Comparison of ENCODE assay signal across 29 cellular contexts in genomic region chr7:116298055-116298454, GRCh38.
"Had no signal": no experiment of that assay in that cellular context is flagged by ENCODE, and none has a peak within 500 bp of the region (broad histone marks: within the 10 kb centered on the region; RNA-seq: fewer than 3 reads in every experiment).

No MANE protein-coding gene starts in this region.

- FAIRE-seq: urothelium cell line had no signal

- H3K27ac Mint-ChIP-seq: stimulated activated effector memory CD8-positive, alpha-beta T cell treated with anti-CD3 and anti-CD28 coated beads, Interleukin-12 subunit alpha, Interleukin-12 subunit beta, amount 100 ng/mL, for 72 hours; stimulated activated memory B cell treated with anti-CD40 and anti-IgM and Interleukin-4, amounts not matched to agents 10 μg/mL and 1 μg/mL and 100 μg/mL, for 72 hours; stimulated activated naive B cell treated with anti-CD40 and anti-IgM and Interleukin-4, amounts not matched to agents 10 μg/mL and 1 μg/mL and 100 μg/mL, for 72 hours; stimulated activated naive CD8-positive, alpha-beta T cell treated with anti-CD3 and anti-CD28 coated beads, Interleukin-15, amount 100 ng/mL, for 72 hours; stimulated activated naive CD8-positive, alpha-beta T cell treated with anti-CD3 and anti-CD28 coated beads, Interleukin-15, Interleukin-2, amounts not matched to agents 100 ng/mL and 50 ng/mL, for 24 hours; type B pancreatic cell had no signal

- H3K4me3 ChIP-seq: stomach, suprapubic skin, testis, thoracic aorta, thyroid gland, tibial artery, tibial nerve, transverse colon, upper lobe of left lung, upper lobe of right lung, uterus, vagina had no signal

- ATAC-seq: stimulated activated effector memory CD8-positive, alpha-beta T cell treated with anti-CD3 and anti-CD28 coated beads, Interleukin-12 subunit alpha, Interleukin-12 subunit beta, amount 100 ng/mL, for 72 hours; stimulated activated memory B cell treated with anti-CD40 and anti-IgM and Interleukin-4, amounts not matched to agents 10 μg/mL and 1 μg/mL and 100 μg/mL, for 72 hours; stimulated activated naive B cell treated with anti-CD40 and anti-IgM and Interleukin-4, amounts not matched to agents 10 μg/mL and 1 μg/mL and 100 μg/mL, for 72 hours; stimulated activated naive CD8-positive, alpha-beta T cell treated with anti-CD3 and anti-CD28 coated beads, Interleukin-15, amount 100 ng/mL, for 72 hours; stimulated activated naive CD8-positive, alpha-beta T cell treated with anti-CD3 and anti-CD28 coated beads, Interleukin-15, Interleukin-2, amounts not matched to agents 100 U/mL and 50 U/mL, for 24 hours; upper lobe of right lung had no signal

- H3K4me1 ChIP-seq: stomach, suprapubic skin, testis, thyroid gland, tibial artery, tibial nerve, transverse colon, upper lobe of left lung, upper lobe of right lung, uterus, vagina had no signal

- H3K27me3 ChIP-seq: stomach, suprapubic skin, testis, thyroid gland, tibial artery, tibial nerve, transverse colon, upper lobe of left lung, upper lobe of right lung, uterus, vagina had no signal

- H3K9me3 ChIP-seq: stomach, suprapubic skin, testis, thoracic aorta, thyroid gland, transverse colon, upper lobe of right lung, uterus, vagina had no signal

- H3K36me3 ChIP-seq: stomach, suprapubic skin, thoracic aorta, thyroid gland, tibial artery, transverse colon, upper lobe of left lung, upper lobe of right lung, uterus, vagina had no signal

- H3K4me3 Mint-ChIP-seq: stimulated activated effector memory CD8-positive, alpha-beta T cell treated with anti-CD3 and anti-CD28 coated beads, Interleukin-12 subunit alpha, Interleukin-12 subunit beta, amount 100 ng/mL, for 72 hours; stimulated activated memory B cell treated with anti-CD40 and anti-IgM and Interleukin-4, amounts not matched to agents 10 μg/mL and 1 μg/mL and 100 μg/mL, for 72 hours; stimulated activated naive B cell treated with anti-CD40 and anti-IgM and Interleukin-4, amounts not matched to agents 10 μg/mL and 1 μg/mL and 100 μg/mL, for 72 hours; stimulated activated naive CD8-positive, alpha-beta T cell treated with anti-CD3 and anti-CD28 coated beads, Interleukin-15, amount 100 ng/mL, for 72 hours; stimulated activated naive CD8-positive, alpha-beta T cell treated with anti-CD3 and anti-CD28 coated beads, Interleukin-15, Interleukin-2, amounts not matched to agents 100 ng/mL and 50 ng/mL, for 24 hours; type B pancreatic cell had no signal

- H3K4me1 Mint-ChIP-seq: stimulated activated effector memory CD8-positive, alpha-beta T cell treated with anti-CD3 and anti-CD28 coated beads, Interleukin-12 subunit alpha, Interleukin-12 subunit beta, amount 100 ng/mL, for 72 hours; stimulated activated memory B cell treated with anti-CD40 and anti-IgM and Interleukin-4, amounts not matched to agents 10 μg/mL and 1 μg/mL and 100 μg/mL, for 72 hours; stimulated activated naive B cell treated with anti-CD40 and anti-IgM and Interleukin-4, amounts not matched to agents 10 μg/mL and 1 μg/mL and 100 μg/mL, for 72 hours; stimulated activated naive CD8-positive, alpha-beta T cell treated with anti-CD3 and anti-CD28 coated beads, Interleukin-15, amount 100 ng/mL, for 72 hours had no signal

- DNase-seq: stimulated activated CD4-positive, alpha-beta T cell treated with anti-CD3 and anti-CD28 coated beads, Interleukin-2, amount 100 ng/mL, for 48 hours; stimulated activated CD4-positive, alpha-beta T cell treated with anti-CD3 and anti-CD28 coated beads, Interleukin-4, amount 100 ng/mL, for 1 hour; stimulated activated CD4-positive, alpha-beta T cell treated with anti-CD3 and anti-CD28 coated beads, Interleukin-4, amount 100 ng/mL, for 24 hours; stimulated activated CD4-positive, alpha-beta T cell treated with anti-CD3 and anti-CD28 coated beads, Interleukin-4, amount 100 ng/mL, for 4 hours; stimulated activated CD8-positive, alpha-beta memory T cell treated with anti-CD3 and anti-CD28 coated beads, Interleukin-4, amount 100 ng/mL, for 48 hours; stimulated activated naive B cell treated with anti-CD40 and anti-IgM and Interleukin-4, amounts not matched to agents 10 μg/mL and 1 μg/mL and 100 μg/mL, for 72 hours; stimulated activated naive CD4-positive, alpha-beta T cell; stimulated activated naive CD4-positive, alpha-beta T cell treated with Interleukin-2 at 50 U/mL for 16 hours; stimulated activated naive CD8-positive, alpha-beta T cell treated with anti-CD3 and anti-CD28 coated beads, Interleukin-15, amount 100 ng/mL, for 72 hours; stimulated activated naive CD8-positive, alpha-beta T cell treated with anti-CD3 and anti-CD28 coated beads, Interleukin-15, Interleukin-2, amounts not matched to agents 100 U/mL and 50 U/mL, for 24 hours; stomach; substantia nigra; testis; thyroid gland; tibial artery; transverse colon; trophoblast cell; upper lobe of left lung; upper lobe of right lung; uterus had no signal

- H3K27ac ChIP-seq: stomach, suprapubic skin, testis, thoracic aorta, thyroid gland, tibial artery, tibial nerve, transverse colon, upper lobe of left lung, upper lobe of right lung, uterus, vagina had no signal

- H3K36me3 Mint-ChIP-seq: stimulated activated effector memory CD8-positive, alpha-beta T cell treated with anti-CD3 and anti-CD28 coated beads, Interleukin-12 subunit alpha, Interleukin-12 subunit beta, amount 100 ng/mL, for 72 hours; type B pancreatic cell had no signal

- H3K27me3 Mint-ChIP-seq: type B pancreatic cell had no signal
